14 cellular contexts compared by ENCODE assay signal in the genomic region with DNA sequence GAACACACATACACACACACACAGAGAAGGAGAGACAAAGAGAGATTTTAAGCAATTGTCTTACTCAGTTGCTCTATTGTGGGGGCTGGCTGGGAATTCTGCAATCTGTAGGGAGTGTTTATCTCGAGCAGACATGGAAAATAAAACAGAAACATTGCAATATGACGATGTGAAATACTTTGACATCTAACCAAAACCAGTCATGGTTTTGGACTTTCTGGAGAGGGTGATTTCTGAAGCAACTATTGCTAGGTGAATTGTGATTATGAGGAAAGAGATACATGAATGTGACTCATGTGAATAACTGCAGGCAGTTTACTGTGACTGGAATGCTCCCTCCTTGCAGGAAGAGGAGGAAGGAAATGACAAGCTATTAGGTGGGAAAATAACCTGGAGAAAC. TPM values are rescaled to one million over a fixed set of nuclear protein-coding genes. Genes with fewer than 3 reads are reported as not detected.
A peak's percentile ranks its signal among the peaks of the same experiment; 100 is the strongest.
DNase-seq lines count a peak whose midpoint lies in the region; ATAC-seq, FAIRE-seq and TF ChIP-seq lines count a peak whose summit lies in the region.
"Had no signal": no experiment of that assay in that cellular context is flagged by ENCODE, and none has a peak within 500 bp of the region (broad histone marks: within the 10 kb centered on the region; RNA-seq: fewer than 3 reads in every experiment).

No MANE protein-coding gene starts in this region.

- H3K36me3 ChIP-seq in neural progenitor cell, result no peaks in the 10 kb centered on the region

- H2AFZ ChIP-seq in neural progenitor cell (replicated peaks), result no peak overlapping the region

- no peak overlapping the region for H3K4me2 ChIP-seq in neural progenitor cell

- no peaks in the 10 kb centered on the region for H4K20me1 ChIP-seq in neural progenitor cell (ENCODE audit: low read depth)

- FAIRE-seq in urothelium cell line (lab: Jason Lieb, UNC), result no peak
- FAIRE-seq: endometrium had no signal

- H3K4me3 ChIP-seq in foreskin fibroblast (ENCODE audit: low read depth in 1 of 2, low read length in 2 of 2) (no peak overlapping the region), neural progenitor cell (no peak overlapping the region)

- H3F3A ChIP-seq in neural progenitor cell (ENCODE audit: low read depth), result no peaks in the 10 kb centered on the region

- H3K4me1 ChIP-seq in neural progenitor cell, result no peaks in the 10 kb centered on the region

- TF ChIP-seq CTCF in foreskin fibroblast (IDR thresholded peaks at IDR 0.05; ENCODE audit: low read depth, low read length) (no peak), neural progenitor cell (IDR thresholded peaks at IDR 0.05) (no peak)

- no peaks in the 10 kb centered on the region for H3K27me3 ChIP-seq in neural progenitor cell

- H3K9ac ChIP-seq in neural progenitor cell, result no peak overlapping the region

- no peaks in the 10 kb centered on the region for H3K9me3 ChIP-seq in neural progenitor cell (ENCODE audit: low read depth)

- DNase-seq in HCEC 1CT (peak; percentile 84), amniotic epithelial cell (ENCODE audit: low read depth) (peak; percentile 98), foreskin fibroblast (peak; percentile 76 to 82), urothelium cell line (ENCODE audit: low spot score) (peak; percentile 32), COR-L47 (lab: John Stamatoyannopoulos, UW) (no peak), neural progenitor cell (ENCODE audit: low spot score) (no peak)
- DNase-seq: activated T-cell treated with anti-CD3 and anti-CD28 coated beads, Interleukin-2, amount 50 U/mL, for 72 hours; DMS 273 treated with DMSO at 0.1 percent for 48 hours; H9; NCI-H1092 treated with DMSO at 0.1 percent for 48 hours; NCI-H524 treated with DMSO at 0.1 percent for 48 hours had no signal

- no peak overlapping the region for H3K4me3 Mint-ChIP-seq in neural progenitor cell
- H3K4me3 Mint-ChIP-seq: activated T-cell treated with anti-CD3 and anti-CD28 coated beads, Interleukin-2, amount 50 U/mL, for 72 hours; H9 had no signal

- H3K36me3 Mint-ChIP-seq in neural progenitor cell, result no peaks in the 10 kb centered on the region

- H3K27ac ChIP-seq in neural progenitor cell, result no peak overlapping the region

- ATAC-seq in HG02571 (IDR thresholded peaks at IDR 0.05; ENCODE audit: unreplicated experiment), result no peak
- ATAC-seq: activated T-cell treated with anti-CD3 and anti-CD28 coated beads, Interleukin-2, amount 50 U/mL, for 72 hours; sciatic nerve had no signal

- H3K27ac Mint-ChIP-seq in neural progenitor cell, result no peak overlapping the region
- H3K27ac Mint-ChIP-seq: activated T-cell treated with anti-CD3 and anti-CD28 coated beads, Interleukin-2, amount 50 U/mL, for 72 hours had no signal

- peaks cover 4% of the 10 kb centered on the region for H3K27me3 Mint-ChIP-seq in neural progenitor cell (ENCODE audit: insufficient read depth, low read depth)

- no peaks in the 10 kb centered on the region for H3K9me3 Mint-ChIP-seq in neural progenitor cell
- H3K9me3 Mint-ChIP-seq: activated T-cell treated with anti-CD3 and anti-CD28 coated beads, Interleukin-2, amount 50 U/mL, for 72 hours; H9 had no signal

- peaks cover 22% of the 10 kb centered on the region for H3K4me1 Mint-ChIP-seq in neural progenitor cell

- H3K79me2 ChIP-seq in neural progenitor cell (ENCODE audit: low read depth), result no peaks in the 10 kb centered on the region

RNA-seq across cellular contexts. Expression of gene PHLDB2, which starts 12.3 kb away (rescaled TPM):
- total RNA-seq in neural progenitor cell (ENCODE audit: low replicate concordance), result 12.8 and 15.9 TPM in 2 replicates

Comparison
In these comparisons a context has a peak if more than half of its experiments do, and no peak if none do; other contexts are left out.
1. DNase-seq: peak in HCEC 1CT (single experiment), amniotic epithelial cell (single experiment), foreskin fibroblast (2 of 2) and urothelium cell line (single experiment); none in COR-L47 (single experiment) and neural progenitor cell (single experiment).